In genomic region chr2:241615522-241616052, GRCh38 we compare ENCODE assay signal across 2 cellular contexts.
TF ChIP-seq lines count a peak whose summit lies in the region.

No MANE protein-coding gene starts in this region.

TF ChIP-seq in HepG2, 621 proteins besides CTCF, POLR2A, EP300 and RAD21:
- TF ChIP-seq RBM22 (optimal IDR thresholded peaks at IDR 0.05; ENCODE audit: low read length) (peak; percentile 24), ZNF768 (CRISPR knock-in tag; IDR thresholded peaks at IDR 0.05) (peak; percentile 94), ZNF253 (CRISPR knock-in tag; IDR thresholded peaks at IDR 0.05; ENCODE audit: borderline replicate concordance) (0 out of 2 replicates have a peak, but pooled peaks have one; percentile 41), AGO2 (optimal IDR thresholded peaks at IDR 0.05; ENCODE audit: low read depth, low read length) (peak; percentile 45), ZNF20 (CRISPR knock-in tag; IDR thresholded peaks at IDR 0.05) (no peak)

TF ChIP-seq in SK-N-SH, 30 proteins besides CTCF, POLR2A, EP300 and RAD21:
- TF ChIP-seq SIN3A (IDR thresholded peaks at IDR 0.05; ENCODE audit: borderline replicate concordance, low read depth, low read length) = no peak
TF ChIP-seq in SK-N-SH: peak in this region for 0.
